12 cellular contexts compared by ENCODE assay signal in the genomic region with DNA sequence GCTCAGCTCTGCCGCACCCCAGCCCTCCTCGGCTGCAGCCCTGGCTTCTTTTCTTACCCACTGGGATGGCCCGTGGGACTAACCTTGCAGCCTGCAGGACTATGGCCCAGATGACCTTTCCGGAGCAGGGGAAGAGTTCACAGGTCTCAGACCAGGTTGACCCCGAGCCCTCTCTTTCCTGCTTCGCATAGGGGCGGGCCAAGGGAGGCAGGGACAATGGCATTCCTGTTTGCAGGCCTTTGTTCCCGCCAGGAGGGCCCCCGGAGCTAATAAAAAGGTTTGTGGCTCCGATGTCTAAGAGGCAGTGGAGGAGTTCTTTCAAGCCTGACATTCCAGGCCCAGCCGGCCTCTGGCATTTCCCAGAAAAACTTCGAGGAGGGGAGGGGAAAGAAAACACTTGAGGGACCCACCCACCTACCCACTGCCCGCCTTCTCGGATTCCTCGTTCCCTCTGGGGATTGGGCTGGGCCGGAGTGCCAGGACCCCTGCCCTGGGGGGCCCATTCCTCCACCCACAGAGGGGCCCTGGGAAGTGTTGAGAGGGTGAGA. TPM values are rescaled to one million over a fixed set of nuclear protein-coding genes. Genes with fewer than 3 reads are reported as not detected.
DNase-seq lines count a peak whose midpoint lies in the region; ATAC-seq and TF ChIP-seq lines count a peak whose summit lies in the region.
"Had no signal": no experiment of that assay in that cellular context is flagged by ENCODE, and none has a peak within 500 bp of the region (broad histone marks: within the 10 kb centered on the region; RNA-seq: fewer than 3 reads in every experiment).

No MANE protein-coding gene starts in this region.

- intact Hi-C loops in CD4-positive, alpha-beta memory T cell (cut with micrococcal nuclease) = no loop called here

- no peak for TF ChIP-seq CTCF in coronary artery (IDR thresholded peaks at IDR 0.05)

- no peaks in the 10 kb centered on the region for H3K36me3 ChIP-seq in HUES6 (ENCODE audit: control insufficient read depth, insufficient read depth, low read length)
- H3K36me3 ChIP-seq in CD4-positive, alpha-beta memory T cell (ENCODE audit: insufficient read depth, low read length) = no peaks in the 10 kb centered on the region
- H3K36me3 ChIP-seq: neutrophil had no signal

- H3K36me3 Mint-ChIP-seq in CD4-positive, alpha-beta memory T cell = peaks cover 0 to 1% of the 10 kb centered on the region in 2 donors
- H3K36me3 Mint-ChIP-seq: IgD-negative memory B cell had no signal

- H3K4me3 ChIP-seq in HUES6 (ENCODE audit: low read depth, low read length) = peak overlapping the region; percentile 42
- H3K4me3 ChIP-seq in coronary artery = no peak overlapping the region
- no peak overlapping the region for H3K4me3 ChIP-seq in skin epidermis
- no peak overlapping the region for H3K4me3 ChIP-seq in CD4-positive, alpha-beta memory T cell (ENCODE audit: low read length in 2 of 2)

- H3K27ac ChIP-seq in HUES6 (ENCODE audit: low read depth, low read length) = peak overlapping the region; percentile 94
- H3K27ac ChIP-seq in coronary artery = peak overlapping the region; percentile 62 to 87
- peak overlapping the region in 20 of 21 experiments; percentile 11 to 86 (median 63) for H3K27ac ChIP-seq in skin epidermis
- H3K27ac ChIP-seq in CD4-positive, alpha-beta memory T cell (ENCODE audit: low read depth, low read length) = no peak overlapping the region
- H3K27ac ChIP-seq: neutrophil had no signal

- DNase-seq in coronary artery (ENCODE audit: low spot score) (no peak), left kidney (ENCODE audit: low read depth, low spot score) (peak; percentile 98), D341Med (ENCODE audit: low spot score) (no peak)
- DNase-seq in CD4-positive, alpha-beta memory T cell = no peak
- DNase-seq: NCI-H446, T-helper 9 cell had no signal

- ATAC-seq in HG03039 (IDR thresholded peaks at IDR 0.05; ENCODE audit: unreplicated experiment) = no peak
- ATAC-seq in HG03442 (IDR thresholded peaks at IDR 0.05; ENCODE audit: unreplicated experiment) = no peak

- peak overlapping the region; percentile 83 for H3K9ac ChIP-seq in HUES6 (ENCODE audit: low read length)

- H3K4me1 Mint-ChIP-seq in CD4-positive, alpha-beta memory T cell = peaks cover 2 to 11% (median 4%) of the 10 kb centered on the region in 4 donors

- POLR2A ChIA-PET in CD4-positive, alpha-beta memory T cell (lab: Charles Lee; ENCODE audit: partially characterized antibody) = interaction anchor here (1.3 kb wide), 1 partner anchor 10 kb away, joined by 3 read pairs; no protein-coding TSS in a partner anchor

- no peak overlapping the region for H3K4me3 Mint-ChIP-seq in CD4-positive, alpha-beta memory T cell

- H3K27ac Mint-ChIP-seq in CD4-positive, alpha-beta memory T cell = no peak overlapping the region

- no peaks in the 10 kb centered on the region for H3K27me3 Mint-ChIP-seq in CD4-positive, alpha-beta memory T cell

- no peaks in the 10 kb centered on the region for H3K27me3 ChIP-seq in HUES6 (ENCODE audit: control insufficient read depth, insufficient read depth, low read length)
- no peaks in the 10 kb centered on the region for H3K27me3 ChIP-seq in CD4-positive, alpha-beta memory T cell (ENCODE audit: insufficient read depth, low read length)

- peaks cover 65% of the 10 kb centered on the region for H3K4me1 ChIP-seq in HUES6 (ENCODE audit: control insufficient read depth, insufficient read depth, low read length)
- peaks cover 1% of the 10 kb centered on the region for H3K4me1 ChIP-seq in CD4-positive, alpha-beta memory T cell (ENCODE audit: insufficient read depth, low read length)

- H3K9me3 Mint-ChIP-seq in CD4-positive, alpha-beta memory T cell = peaks cover 0 to 1% (median 0%) of the 10 kb centered on the region in 8 donors
- H3K9me3 Mint-ChIP-seq: IgD-negative memory B cell had no signal

- H3K9me3 ChIP-seq in HUES6 (ENCODE audit: control insufficient read depth, insufficient read depth, low read depth, low read length) = no peaks in the 10 kb centered on the region
- no peaks in the 10 kb centered on the region for H3K9me3 ChIP-seq in CD4-positive, alpha-beta memory T cell (ENCODE audit: control insufficient read depth in 1 of 2, low read length in 2 of 2)
- H3K9me3 ChIP-seq: neutrophil had no signal

- CTCF ChIA-PET in CD4-positive, alpha-beta memory T cell (lab: Charles Lee; ENCODE audit: partially characterized antibody) = interaction anchor here (8.2 kb wide), 1 partner anchor 57 kb away, joined by 81 read pairs; no protein-coding TSS in a partner anchor

RNA-seq across cellular contexts. Expression of a gene that starts 5.8 kb away (rescaled TPM):
- 1 to 10 TPM; 7.5 to 8.4 TPM for total RNA-seq in CD4-positive, alpha-beta memory T cell
- polyA plus RNA-seq in CD4-positive, alpha-beta memory T cell = 100 to 1,000 TPM in 1 of 2 donors, 10 to 100 TPM in 1; 60.8 to 220 TPM

RNA-seq across cellular contexts. Expression of a gene that starts 12.8 kb away (rescaled TPM):
- total RNA-seq in CD4-positive, alpha-beta memory T cell = 10 to 100 TPM; 84.4 to 84.8 TPM
- 10 to 100 TPM; 33.9 to 36.6 TPM for polyA plus RNA-seq in CD4-positive, alpha-beta memory T cell
